10 cellular contexts compared by ENCODE assay signal in the genomic region with DNA sequence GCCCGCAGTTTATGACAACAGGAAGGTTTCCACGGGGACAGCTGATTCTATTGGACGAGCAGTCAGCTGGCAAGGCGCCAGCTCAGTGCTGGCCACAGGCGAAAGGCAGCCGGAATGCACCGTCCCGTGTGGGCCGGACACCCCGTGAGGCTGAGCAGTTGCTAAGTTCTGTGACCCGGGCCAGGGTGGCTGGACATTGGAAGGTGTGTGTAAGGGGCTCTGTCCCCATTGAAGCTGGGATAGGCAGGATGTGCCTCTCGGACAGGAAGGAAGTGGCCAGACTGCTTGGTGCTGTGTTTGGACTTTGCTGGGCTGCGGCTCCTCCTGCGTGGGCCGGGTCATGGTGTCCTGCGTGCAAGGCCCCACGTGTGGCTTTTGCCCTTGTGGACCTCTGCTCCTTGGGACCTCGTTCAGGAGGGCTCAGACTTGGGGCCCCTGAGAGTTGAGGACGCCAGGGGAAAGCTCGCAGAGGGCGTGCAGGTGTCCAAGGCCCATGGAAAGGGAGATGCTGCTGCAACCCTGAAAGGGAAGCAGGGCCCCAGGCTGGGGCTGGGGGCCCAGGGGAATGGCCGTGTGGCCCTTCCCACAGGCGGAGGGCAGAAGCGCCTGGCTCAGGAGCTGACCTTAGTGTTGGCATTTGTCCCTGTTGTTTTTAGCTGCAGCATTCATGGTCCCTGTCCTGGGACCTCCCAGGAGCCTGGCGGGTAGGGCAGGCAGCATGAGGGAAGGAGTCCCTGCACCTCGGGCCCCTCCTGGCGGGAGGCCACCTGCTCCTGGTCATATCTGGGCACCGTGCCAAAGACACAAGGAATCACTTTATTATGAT. TPM values are rescaled to one million over a fixed set of nuclear protein-coding genes. Genes with fewer than 3 reads are reported as not detected.
DNase-seq lines count a peak whose midpoint lies in the region; ATAC-seq, FAIRE-seq and TF ChIP-seq lines count a peak whose summit lies in the region.
"Had no signal": no experiment of that assay in that cellular context is flagged by ENCODE, and none has a peak within 500 bp of the region (broad histone marks: within the 10 kb centered on the region; RNA-seq: fewer than 3 reads in every experiment).

No MANE protein-coding gene starts in this region.

- DNase-seq in Caki2 (ENCODE audit: low read depth) = peak; percentile 95
- DNase-seq in fibroblast of the aortic adventitia (ENCODE audit: low read depth) = peak; percentile 63
- peak in 5 of 6 donors; percentile 45 to 85 (median 56) for DNase-seq in pancreas
- no peak for DNase-seq in activated gamma-delta T cell (lab: John Stamatoyannopoulos, UW)
- no peak for DNase-seq in activated T-cell treated with anti-CD3 and anti-CD28 coated beads for 4 hours
- DNase-seq in iPS-NIHi7 (ENCODE audit: extremely low spot score) = no peak
- DNase-seq: activated B cell treated with CpG ODN at 0.5 μM for 24 hours had no signal

- peak overlapping the region in 3 of 4 donors; percentile 2 to 55 (median 24) for H3K27ac ChIP-seq in pancreas

- no peaks in the 10 kb centered on the region for H3K27me3 ChIP-seq in pancreas

- TF ChIP-seq CTCF in fibroblast of the aortic adventitia (IDR thresholded peaks at IDR 0.05; ENCODE audit: insufficient read depth, low read length) (no peak), pancreas (IDR thresholded peaks at IDR 0.05) (no peak)

- H3K4me3 ChIP-seq in fibroblast of the aortic adventitia (ENCODE audit: low read depth, low read length) (no peak overlapping the region), pancreas (no peak overlapping the region)
- H3K4me3 ChIP-seq: skin epidermis had no signal

- FAIRE-seq in pancreas (lab: Jason Lieb, UNC) = no peak

- WGBS in pancreas, 2 donors = 51 to 56% methylated on average over 28 of the region's 28 CpGs

- peaks cover 0 to 5% (median 0%) of the 10 kb centered on the region in 3 donors for H3K4me1 ChIP-seq in pancreas

- no peaks in the 10 kb centered on the region for H3K36me3 ChIP-seq in pancreas

- no peaks in the 10 kb centered on the region for H3K9me3 ChIP-seq in pancreas

- intact Hi-C loops in pancreas (cut with DNase I) = no loop called here

- ATAC-seq in pancreas (peak; percentile 43 to 59 (median 55)), GM21423 (IDR thresholded peaks at IDR 0.05; ENCODE audit: unreplicated experiment) (no peak)

- in situ Hi-C loops in Caki2 (cut with HindIII; ENCODE audit: low pct_unique_long_range_greater_than_20kb, low sequenced_read_pairs) = no loop called here

TF ChIP-seq in PFSK-1, 5 proteins besides CTCF, POLR2A, EP300 and RAD21:
- TF ChIP-seq, protein P1, sequence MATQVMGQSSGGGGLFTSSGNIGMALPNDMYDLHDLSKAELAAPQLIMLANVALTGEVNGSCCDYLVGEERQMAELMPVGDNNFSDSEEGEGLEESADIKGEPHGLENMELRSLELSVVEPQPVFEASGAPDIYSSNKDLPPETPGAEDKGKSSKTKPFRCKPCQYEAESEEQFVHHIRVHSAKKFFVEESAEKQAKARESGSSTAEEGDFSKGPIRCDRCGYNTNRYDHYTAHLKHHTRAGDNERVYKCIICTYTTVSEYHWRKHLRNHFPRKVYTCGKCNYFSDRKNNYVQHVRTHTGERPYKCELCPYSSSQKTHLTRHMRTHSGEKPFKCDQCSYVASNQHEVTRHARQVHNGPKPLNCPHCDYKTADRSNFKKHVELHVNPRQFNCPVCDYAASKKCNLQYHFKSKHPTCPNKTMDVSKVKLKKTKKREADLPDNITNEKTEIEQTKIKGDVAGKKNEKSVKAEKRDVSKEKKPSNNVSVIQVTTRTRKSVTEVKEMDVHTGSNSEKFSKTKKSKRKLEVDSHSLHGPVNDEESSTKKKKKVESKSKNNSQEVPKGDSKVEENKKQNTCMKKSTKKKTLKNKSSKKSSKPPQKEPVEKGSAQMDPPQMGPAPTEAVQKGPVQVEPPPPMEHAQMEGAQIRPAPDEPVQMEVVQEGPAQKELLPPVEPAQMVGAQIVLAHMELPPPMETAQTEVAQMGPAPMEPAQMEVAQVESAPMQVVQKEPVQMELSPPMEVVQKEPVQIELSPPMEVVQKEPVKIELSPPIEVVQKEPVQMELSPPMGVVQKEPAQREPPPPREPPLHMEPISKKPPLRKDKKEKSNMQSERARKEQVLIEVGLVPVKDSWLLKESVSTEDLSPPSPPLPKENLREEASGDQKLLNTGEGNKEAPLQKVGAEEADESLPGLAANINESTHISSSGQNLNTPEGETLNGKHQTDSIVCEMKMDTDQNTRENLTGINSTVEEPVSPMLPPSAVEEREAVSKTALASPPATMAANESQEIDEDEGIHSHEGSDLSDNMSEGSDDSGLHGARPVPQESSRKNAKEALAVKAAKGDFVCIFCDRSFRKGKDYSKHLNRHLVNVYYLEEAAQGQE (IDR thresholded peaks at IDR 0.05; ENCODE audit: insufficient read depth in 1 of 2, low read depth in 2 of 2, low read length in 2 of 2) = 0 out of 4 replicates have a peak, but pooled peaks of 1 of the 2 experiments have one; percentile 4
- TF ChIP-seq SIN3A (IDR thresholded peaks at IDR 0.05; ENCODE audit: borderline replicate concordance, insufficient read depth, low read length) (peak; percentile 66; the same call in 1 of the 2 replicates), POLR2AphosphoS5 (IDR thresholded peaks at IDR 0.05; ENCODE audit: low read depth, low read length) (0 out of 2 replicates have a peak, but pooled peaks have one; percentile 22), TAF1 (IDR thresholded peaks at IDR 0.05; ENCODE audit: borderline replicate concordance, insufficient read depth, low read length) (0 out of 2 replicates have a peak, but pooled peaks have one; percentile 23), FOXP2 (optimal IDR thresholded peaks at IDR 0.05; ENCODE audit: borderline replicate concordance, extremely low read depth, extremely low read length, insufficient read depth) (no peak)

RNA-seq across cellular contexts. Expression of a gene that starts 10.0 kb away (rescaled TPM):
- 30.1 and 37.4 TPM in 2 replicates for total RNA-seq in Caki2 (2014; rRNA removed; shearing (Covaris generic); ENCODE audit: low replicate concordance)
- 294 TPM for polyA plus RNA-seq in PFSK-1 (2012; ENCODE audit: insufficient read length, low read depth)
- total RNA-seq in fibroblast of the aortic adventitia (ENCODE audit: low replicate concordance) (24.3 and 27.5 TPM in 2 replicates), pancreas (10 to 100 TPM in 3 of 6 donors, 1 to 10 TPM in 3; 4.7 to 13.2 (median 8.6) TPM)
- 10 to 100 TPM; 11.6 to 16.4 TPM for polyA plus RNA-seq in pancreas

RNA-seq across cellular contexts. Expression of a gene that starts 53.3 kb away (rescaled TPM):
- total RNA-seq in Caki2 (2014; rRNA removed; shearing (Covaris generic); ENCODE audit: low replicate concordance) = 45.2 and 61.1 TPM in 2 replicates
- polyA plus RNA-seq in PFSK-1 (2012; ENCODE audit: insufficient read length, low read depth) = 48.4 TPM
- total RNA-seq in fibroblast of the aortic adventitia (ENCODE audit: low replicate concordance) (17.4 TPM in 2 replicates), pancreas (10 to 100 TPM in 4 of 6 donors, 1 to 10 TPM in 2; 9.5 to 15.1 (median 12.4) TPM)
- polyA plus RNA-seq in pancreas = 10 to 100 TPM; 22.4 to 30.8 TPM

Comparison
In these comparisons a context has a peak if more than half of its experiments do, and no peak if none do; other contexts are left out.
1. DNase-seq: peak in Caki2 (single experiment), fibroblast of the aortic adventitia (single experiment) and pancreas (5 of 6); none in activated gamma-delta T cell (single experiment), activated T-cell treated with anti-CD3 and anti-CD28 coated beads for 4 hours (single experiment) and iPS-NIHi7 (single experiment).